24 cellular contexts compared by ENCODE assay signal in genomic region chr20:57123139-57123903, GRCh38.
"Had no signal": no experiment of that assay in that cellular context is flagged by ENCODE, and none has a peak within 500 bp of the region (broad histone marks: within the 10 kb centered on the region; RNA-seq: fewer than 3 reads in every experiment).

No MANE protein-coding gene starts in this region.

- H3K36me3 Mint-ChIP-seq: activated CD8-positive, alpha-beta memory T cell treated with anti-CD3 and anti-CD28 coated beads, Interleukin-2, amount 10 ng/mL, durations not matched to agents 7 days and 5 days; activated naive CD8-positive, alpha-beta T cell; brain; WTC11 had no signal

- H3K9me3 Mint-ChIP-seq: activated naive CD4-positive, alpha-beta T cell treated with anti-CD3 and anti-CD28 coated beads for 36 hours; activated T-helper 17 cell treated with anti-CD3 and anti-CD28 coated beads, Interleukin-2, amount 50 U/mL, for 72 hours; central memory CD8-positive, alpha-beta T cell had no signal

- H3K27ac Mint-ChIP-seq: activated CD8-positive, alpha-beta memory T cell treated with anti-CD3 and anti-CD28 coated beads, Interleukin-2, amount 10 ng/mL, durations not matched to agents 7 days and 5 days; activated naive CD4-positive, alpha-beta T cell treated with anti-CD3 and anti-CD28 coated beads for 36 hours; activated naive CD8-positive, alpha-beta T cell; activated T-helper 17 cell treated with anti-CD3 and anti-CD28 coated beads, Interleukin-2, amount 50 U/mL, for 72 hours; T-helper 17 cell; WTC11 had no signal

- ATAC-seq: activated CD8-positive, alpha-beta memory T cell treated with anti-CD3 and anti-CD28 coated beads, Interleukin-2, amount 10 ng/mL, durations not matched to agents 7 days and 5 days; activated T-helper 17 cell treated with anti-CD3 and anti-CD28 coated beads, Interleukin-2, amount 50 U/mL, for 72 hours; T-helper 17 cell; WTC11 had no signal

- DNase-seq: activated CD4-positive, alpha-beta T cell treated with anti-CD3 and anti-CD28 coated beads for 48 hours; activated CD4-positive, alpha-beta T cell treated with anti-CD3 and anti-CD28 coated beads, Interleukin-2, amount 50 U/mL, for 48 hours; activated CD4-positive, CD25-positive, alpha-beta regulatory T cell treated with anti-CD3 and anti-CD28 coated beads, Interleukin-2, amount 50 U/mL, for 72 hours; activated CD8-positive, alpha-beta memory T cell treated with anti-CD3 and anti-CD28 coated beads, Interleukin-2, amount 10 ng/mL, durations not matched to agents 7 days and 5 days; activated gamma-delta T cell; activated naive CD4-positive, alpha-beta T cell treated with anti-CD3 and anti-CD28 coated beads for 36 hours; activated T-cell treated with anti-CD3 and anti-CD28 coated beads, Interleukin-2, amount 50 U/mL, for 48 hours; amygdala; NCI-H1092; NCI-H1417; NCI-H1930; NCI-H2171; NCI-H2227 treated with DMSO at 0.1 percent for 48 hours; NCI-H446 treated with DMSO at 0.1 percent for 48 hours; NCI-H524 treated with DMSO at 0.1 percent for 48 hours; NCI-H774; SIG-M5; T-helper 17 cell; T-helper 9 cell had no signal

- H3K4me3 Mint-ChIP-seq: activated CD8-positive, alpha-beta memory T cell treated with anti-CD3 and anti-CD28 coated beads, Interleukin-2, amount 10 ng/mL, durations not matched to agents 7 days and 5 days; activated naive CD4-positive, alpha-beta T cell treated with anti-CD3 and anti-CD28 coated beads for 36 hours; activated naive CD8-positive, alpha-beta T cell; activated T-helper 17 cell treated with anti-CD3 and anti-CD28 coated beads, Interleukin-2, amount 50 U/mL, for 72 hours; brain; central memory CD8-positive, alpha-beta T cell; T-helper 17 cell; WTC11 had no signal

- H3K4me1 Mint-ChIP-seq: activated T-helper 17 cell treated with anti-CD3 and anti-CD28 coated beads, Interleukin-2, amount 50 U/mL, for 72 hours; central memory CD8-positive, alpha-beta T cell had no signal
